Comparison of ENCODE assay signal across 10 cellular contexts in genomic region chr19:34879563-34879962, GRCh38.
"Had no signal": no experiment of that assay in that cellular context is flagged by ENCODE, and none has a peak within 500 bp of the region (broad histone marks: within the 10 kb centered on the region; RNA-seq: fewer than 3 reads in every experiment).

No MANE protein-coding gene starts in this region.

- H3K4me3 Mint-ChIP-seq: IgD-negative memory B cell had no signal

- DNase-seq: IMR-90, Karpas-422, KBM-7, KG1 had no signal

- H3K27ac ChIP-seq: HL-60, KMS-11 had no signal

- H3K4me3 ChIP-seq: K562 had no signal

- FAIRE-seq: HepG2, HTR-8/SVneo, K562 had no signal

- ATAC-seq: HepG2, K562 had no signal

- H3K9ac ChIP-seq: KMS-11 had no signal

- H3K4me1 Mint-ChIP-seq: IgD-negative memory B cell had no signal

- H3K36me3 Mint-ChIP-seq: IgD-negative memory B cell had no signal

- H3K4me2 ChIP-seq: KMS-11 had no signal

- H3K27ac Mint-ChIP-seq: IgD-negative memory B cell had no signal
